8 cellular contexts compared by ENCODE assay signal in the genomic region with DNA sequence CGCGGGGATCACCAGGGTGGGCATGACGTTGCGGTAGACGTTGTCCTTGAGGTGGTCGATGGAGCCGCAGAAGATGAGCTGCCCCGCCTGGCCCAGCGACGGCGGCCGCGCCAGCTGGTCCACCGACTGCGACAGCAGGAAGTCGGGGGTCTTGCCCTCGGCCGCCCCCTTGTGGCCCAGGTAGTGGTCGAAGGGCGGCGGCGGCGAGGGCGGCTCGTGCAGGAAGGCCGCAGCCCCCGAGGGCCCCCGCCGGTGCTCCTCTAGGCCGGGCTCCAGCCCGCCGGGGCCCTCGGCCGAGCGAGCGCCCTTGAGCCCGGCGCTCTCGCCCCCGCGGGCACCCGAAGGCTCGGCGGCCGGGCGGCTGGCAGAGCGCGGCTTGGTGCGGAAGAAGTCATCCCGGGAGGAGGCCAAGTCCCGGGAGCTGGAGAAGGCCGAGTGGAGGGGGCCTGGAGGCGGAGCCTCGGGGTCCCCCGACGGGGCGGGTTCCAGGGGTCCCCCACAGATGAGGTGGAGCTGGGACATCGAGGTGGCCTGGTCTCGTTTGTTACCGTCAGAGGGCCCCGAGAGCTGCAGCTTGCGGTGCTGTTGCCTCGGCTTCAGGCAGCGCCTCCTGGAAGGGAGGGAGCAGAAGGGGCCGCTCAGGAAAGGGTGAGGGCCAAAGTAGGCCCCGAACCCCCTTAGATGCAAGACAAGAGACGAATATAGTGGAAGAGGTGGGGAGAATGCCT. TPM values are rescaled to one million over a fixed set of nuclear protein-coding genes. Genes with fewer than 3 reads are reported as not detected.
DNase-seq lines count a peak whose midpoint lies in the region; ATAC-seq, FAIRE-seq and TF ChIP-seq lines count a peak whose summit lies in the region.

No MANE protein-coding gene starts in this region.

- ATAC-seq in A549 (no peak), HG03280 (IDR thresholded peaks at IDR 0.05; ENCODE audit: unreplicated experiment) (no peak)

- H3K36me3 ChIP-seq in keratinocyte (ENCODE audit: control insufficient read depth in 2 of 2, extremely low read depth in 1 of 2, insufficient read depth in 2 of 2, low read length in 2 of 2) (peaks cover 16 to 26% of the 10 kb centered on the region in 2 experiments), stomach (peaks cover 32 to 36% (median 35%) of the 10 kb centered on the region in 4 donors)

- POLR2A ChIA-PET in A549 (lab: Yijun Ruan, JAX), result interaction anchor here (2.3 kb wide), 1 partner anchor 9 kb away, joined by 7 read pairs; the partner anchor contains the start of gene GRN

- H3K9ac ChIP-seq in keratinocyte (ENCODE audit: control insufficient read depth, extremely low read depth, insufficient read depth, low read length), result no peak overlapping the region

- no peak for DNase-seq in A549 (ENCODE audit: low read depth in 1 of 2, low spot score in 1 of 2)
- DNase-seq in NCI-H526 treated with DMSO at 0.1 percent for 48 hours (lab: John Stamatoyannopoulos, UW), result peak; percentile 36
- DNase-seq in activated naive CD4-positive, alpha-beta T cell (lab: John Stamatoyannopoulos, UW), result peak in 3 of 4 experiments; percentile 31 to 59 (median 42)
- DNase-seq in keratinocyte (ENCODE audit: low read depth, low spot score), result no peak
- DNase-seq in stomach, result no peak
- DNase-seq in NCI-H774 (lab: John Stamatoyannopoulos, UW), result no peak
- no peak for DNase-seq in NCI-H510A (lab: John Stamatoyannopoulos, UW)

- H3K4me1 ChIP-seq in A549, result no peaks in the 10 kb centered on the region
- H3K4me1 ChIP-seq in keratinocyte (ENCODE audit: control insufficient read depth, extremely low read depth, insufficient read depth, low read length), result no peaks in the 10 kb centered on the region
- peaks cover 0 to 10% (median 6%) of the 10 kb centered on the region in 4 donors for H3K4me1 ChIP-seq in stomach

- H3K4me3 ChIP-seq in A549 (no peak overlapping the region), keratinocyte (ENCODE audit: control insufficient read depth in 2 of 3, extremely low read depth in 1 of 3, insufficient read depth in 2 of 3, low read depth in 1 of 3, low read length in 3 of 3) (no peak overlapping the region), stomach (peak overlapping the region in 3 of 4 donors; percentile 7 to 50 (median 14))

- no peak for TF ChIP-seq RAD21 in A549 (conservative IDR thresholded peaks at IDR 0.05 in 1 of 2, IDR thresholded peaks at IDR 0.05 in 1 of 2)

- no peak overlapping the region for H3K4me2 ChIP-seq in A549
- H3K4me2 ChIP-seq in keratinocyte (ENCODE audit: control insufficient read depth, extremely low read depth, insufficient read depth, low read depth, low read length), result no peak overlapping the region

- peaks cover 8% of the 10 kb centered on the region for H3K27me3 ChIP-seq in keratinocyte (ENCODE audit: control insufficient read depth, extremely low read depth, insufficient read depth, low read length)
- peaks cover 0 to 13% (median 0%) of the 10 kb centered on the region in 3 donors for H3K27me3 ChIP-seq in stomach

- dilution Hi-C loops in keratinocyte (cut with MboI; ENCODE audit: extremely low pct_ligation_motif_present, low sequenced_read_pairs), result no loop called here

- TF ChIP-seq CTCF in A549 (IDR thresholded peaks at IDR 0.05) (0 out of 3 replicates have a peak, but pooled peaks have one; percentile 8), keratinocyte (optimal IDR thresholded peaks at IDR 0.05 in 1 of 3, IDR thresholded peaks at IDR 0.05 in 1 of 3, conservative IDR thresholded peaks at IDR 0.05 in 1 of 3; ENCODE audit: extremely low read depth in 1 of 3, insufficient read depth in 2 of 3, low read length in 3 of 3) (peak in 2 of 3 experiments; percentile 33 to 47), stomach (IDR thresholded peaks at IDR 0.05) (peak in 3 of 7 experiments; percentile 12 to 27 (median 13))

- no peaks in the 10 kb centered on the region for H4K20me1 ChIP-seq in keratinocyte (ENCODE audit: control insufficient read depth, extremely low read depth, insufficient read depth, low read length)

- 91% methylated on average over 52 of the region's 67 CpGs for WGBS in A549 (ENCODE audit: missing lambda C conversion rate)
- WGBS in stomach, 5 donors, result 41 to 64% (median 45%) methylated on average over 34 to 67 of the region's 67 CpGs

- H3K9me1 ChIP-seq in keratinocyte (ENCODE audit: control insufficient read depth, extremely low read depth, insufficient read depth, low read length), result no peaks in the 10 kb centered on the region

- FAIRE-seq in A549 (lab: Jason Lieb, UNC) (no peak), keratinocyte (lab: Jason Lieb, UNC) (no peak)

- TF ChIP-seq POLR2A in A549 (IDR thresholded peaks at IDR 0.05; ENCODE audit: low read length), result no peak
- no peak for TF ChIP-seq POLR2A in stomach (IDR thresholded peaks at IDR 0.05)

- TF ChIP-seq EP300 in A549 (IDR thresholded peaks at IDR 0.05) (no peak), stomach (IDR thresholded peaks at IDR 0.05) (no peak)

- CTCF ChIA-PET in A549 (lab: Yijun Ruan, JAX), result interaction anchor here (0.6 to 17.9 kb wide), 12 partner anchors 8 to 316 kb away, joined by 3 to 327 read pairs (median 6); partner anchors contain the start of genes FAM171A2 and GRN

- H3K27ac ChIP-seq in A549, result no peak overlapping the region
- no peak overlapping the region for H3K27ac ChIP-seq in keratinocyte (ENCODE audit: control insufficient read depth, insufficient read depth, low read length)
- H3K27ac ChIP-seq in stomach, result no peak overlapping the region

- intact Hi-C loops in stomach (cut with DNase I; ENCODE audit: low total_unique reads), result no loop called here

- H3K9me3 ChIP-seq in A549, result no peaks in the 10 kb centered on the region
- H3K9me3 ChIP-seq in keratinocyte (ENCODE audit: control insufficient read depth, low read depth, low read length), result no peaks in the 10 kb centered on the region
- H3K9me3 ChIP-seq in stomach, result no peaks in the 10 kb centered on the region

- no peaks in the 10 kb centered on the region for H3K79me2 ChIP-seq in keratinocyte (ENCODE audit: control insufficient read depth, insufficient read depth, low read length)

- no peak overlapping the region for H2AFZ ChIP-seq in keratinocyte (ENCODE audit: control insufficient read depth, low read length)

RNA-seq across cellular contexts. Expression of gene FAM171A2, which starts 8.9 kb away (rescaled TPM):
- polyA plus RNA-seq in A549 (2011; rRNA removed), result 1.8 and 2.7 TPM in 2 replicates
- polyA plus RNA-seq in A549 (2012; cell fraction: cytosol; rRNA removed), result 3.2 and 6.0 TPM in 2 replicates
- 7.2 and 9.5 TPM in 2 replicates for polyA plus RNA-seq in A549 (2012; cell fraction: nucleus; rRNA removed)
- 3.0 to 4.2 TPM (median 3.9 TPM) in 3 replicates for polyA plus RNA-seq in A549 (2017; fragmentation: RNase III; extraction: RNeasy Plus Mini Kit Qiagen cat#74134 plus additional on column Dnase treatment)
- 1.6 and 3.5 TPM in 2 replicates for polyA minus RNA-seq in A549 (2011; rRNA and poly(A)+ RNA removed)
- polyA plus RNA-seq in keratinocyte, result 0.35 to 0.95 TPM (median 0.37 TPM) in 3 replicates
- polyA plus RNA-seq in keratinocyte (2011; ENCODE audit: low read depth), result not detected
- polyA plus RNA-seq in keratinocyte (2011; cell fraction: cytosol; rRNA removed), result 0.28 and 0.84 TPM in 2 replicates
- polyA plus RNA-seq in keratinocyte (2011; cell fraction: nucleus; rRNA removed), result 0.94 and 1.6 TPM in 2 replicates
- 0.72 and 1.0 TPM in 2 replicates for polyA plus RNA-seq in keratinocyte (2012; ENCODE audit: low replicate concordance)
- polyA minus RNA-seq in keratinocyte, result 0.38 to 1.7 TPM (median 0.53 TPM) in 3 replicates
- polyA minus RNA-seq in keratinocyte (2011; cell fraction: cytosol; rRNA and poly(A)+ RNA removed), result 0.58 TPM
- polyA minus RNA-seq in keratinocyte (2011; cell fraction: nucleus; rRNA and poly(A)+ RNA removed), result 2.1 and 2.6 TPM in 2 replicates
- total RNA-seq in stomach, result 1 to 10 TPM in 2 of 5 donors, not detected in 3; 2.0 to 5.4 TPM
- polyA plus RNA-seq in stomach, result under 1 TPM; 0.30 to 0.31 (median 0.31) TPM

RNA-seq across cellular contexts. Expression of gene GRN, which starts 9.6 kb away (rescaled TPM):
- 111 and 147 TPM in 2 replicates for polyA plus RNA-seq in A549 (2011; rRNA removed)
- polyA plus RNA-seq in A549 (2012; cell fraction: cytosol; rRNA removed), result 216 and 242 TPM in 2 replicates
- 645 and 899 TPM in 2 replicates for polyA plus RNA-seq in A549 (2012; cell fraction: nucleus; rRNA removed)
- 146 to 198 TPM (median 197 TPM) in 3 replicates for polyA plus RNA-seq in A549 (2017; fragmentation: RNase III; extraction: RNeasy Plus Mini Kit Qiagen cat#74134 plus additional on column Dnase treatment)
- polyA minus RNA-seq in A549 (2011; rRNA and poly(A)+ RNA removed), result 81.3 and 100 TPM in 2 replicates
- 179 to 316 TPM (median 274 TPM) in 3 replicates for polyA plus RNA-seq in keratinocyte
- polyA plus RNA-seq in keratinocyte (2011; ENCODE audit: low read depth), result 101 TPM
- 328 and 700 TPM in 2 replicates for polyA plus RNA-seq in keratinocyte (2011; cell fraction: cytosol; rRNA removed)
- polyA plus RNA-seq in keratinocyte (2011; cell fraction: nucleus; rRNA removed), result 1,175 and 2,003 TPM in 2 replicates
- 414 and 541 TPM in 2 replicates for polyA plus RNA-seq in keratinocyte (2012; ENCODE audit: low replicate concordance)
- polyA minus RNA-seq in keratinocyte, result 269 to 862 TPM (median 302 TPM) in 3 replicates
- polyA minus RNA-seq in keratinocyte (2011; cell fraction: cytosol; rRNA and poly(A)+ RNA removed), result 973 TPM
- polyA minus RNA-seq in keratinocyte (2011; cell fraction: nucleus; rRNA and poly(A)+ RNA removed), result 1,084 and 1,350 TPM in 2 replicates
- total RNA-seq in stomach, result 100 to 1,000 TPM; 104 to 644 (median 239) TPM
- polyA plus RNA-seq in stomach, result 100 to 1,000 TPM in 1 of 3 donors, 10 to 100 TPM in 2; 31.8 to 189 (median 78.9) TPM

RNA-seq across cellular contexts. Expression of gene SLC25A39, which starts 30.1 kb away (rescaled TPM):
- polyA plus RNA-seq in A549 (2011; rRNA removed) (80.9 and 90.1 TPM in 2 replicates), A549 (2017; fragmentation: RNase III; extraction: RNeasy Plus Mini Kit Qiagen cat#74134 plus additional on column Dnase treatment) (147 to 154 TPM (median 150 TPM) in 3 replicates), keratinocyte (108 to 170 TPM (median 149 TPM) in 3 replicates), stomach (100 to 1,000 TPM; 124 to 161 (median 135) TPM)
- 288 and 335 TPM in 2 replicates for polyA plus RNA-seq in A549 (2012; cell fraction: cytosol; rRNA removed)
- 507 and 616 TPM in 2 replicates for polyA plus RNA-seq in A549 (2012; cell fraction: nucleus; rRNA removed)
- 62.5 and 70.8 TPM in 2 replicates for polyA minus RNA-seq in A549 (2011; rRNA and poly(A)+ RNA removed)
- 47.7 TPM for polyA plus RNA-seq in keratinocyte (2011; ENCODE audit: low read depth)
- 86.8 and 178 TPM in 2 replicates for polyA plus RNA-seq in keratinocyte (2011; cell fraction: cytosol; rRNA removed)
- 160 and 203 TPM in 2 replicates for polyA plus RNA-seq in keratinocyte (2011; cell fraction: nucleus; rRNA removed)
- polyA plus RNA-seq in keratinocyte (2012; ENCODE audit: low replicate concordance), result 183 and 186 TPM in 2 replicates
- polyA minus RNA-seq in keratinocyte, result 72.4 to 219 TPM (median 104 TPM) in 3 replicates
- polyA minus RNA-seq in keratinocyte (2011; cell fraction: cytosol; rRNA and poly(A)+ RNA removed), result 169 TPM
- polyA minus RNA-seq in keratinocyte (2011; cell fraction: nucleus; rRNA and poly(A)+ RNA removed), result 47.5 and 57.8 TPM in 2 replicates
- total RNA-seq in stomach, result 100 to 1,000 TPM in 3 of 5 donors, 10 to 100 TPM in 2; 42.0 to 351 (median 133) TPM

RNA-seq across cellular contexts. Expression of gene ITGA2B, which starts 34.7 kb away (rescaled TPM):
- 1.3 TPM in 2 replicates for polyA plus RNA-seq in A549 (2011; rRNA removed)
- 2.0 and 2.9 TPM in 2 replicates for polyA plus RNA-seq in A549 (2012; cell fraction: cytosol; rRNA removed)
- polyA plus RNA-seq in A549 (2012; cell fraction: nucleus; rRNA removed), result 15.6 and 18.3 TPM in 2 replicates
- polyA plus RNA-seq in A549 (2017; fragmentation: RNase III; extraction: RNeasy Plus Mini Kit Qiagen cat#74134 plus additional on column Dnase treatment), result 2.2 to 4.4 TPM (median 4.1 TPM) in 3 replicates
- 1.7 and 2.2 TPM in 2 replicates for polyA minus RNA-seq in A549 (2011; rRNA and poly(A)+ RNA removed)
- 0.06 TPM in 1 of 3 replicates, not detected in the others for polyA plus RNA-seq in keratinocyte
- polyA plus RNA-seq in keratinocyte (2011; ENCODE audit: low read depth), result not detected
- polyA plus RNA-seq in keratinocyte (2011; cell fraction: cytosol; rRNA removed), result not detected in 2 replicates
- polyA plus RNA-seq in keratinocyte (2011; cell fraction: nucleus; rRNA removed), result 0.09 and 0.11 TPM in 2 replicates
- polyA plus RNA-seq in keratinocyte (2012; ENCODE audit: low replicate concordance), result 0.07 TPM in 1 of 2 replicates, not detected in the other
- not detected in 3 replicates for polyA minus RNA-seq in keratinocyte
- not detected for polyA minus RNA-seq in keratinocyte (2011; cell fraction: cytosol; rRNA and poly(A)+ RNA removed)
- polyA minus RNA-seq in keratinocyte (2011; cell fraction: nucleus; rRNA and poly(A)+ RNA removed), result 0.54 TPM in 1 of 2 replicates, not detected in the other
- total RNA-seq in stomach, result 1 to 10 TPM in 1 of 5 donors, under 1 TPM in 1, not detected in 3; under 0.01 to 2.4 TPM
- under 1 TPM; 0.12 to 0.53 (median 0.46) TPM for polyA plus RNA-seq in stomach

RNA-seq across cellular contexts. Expression of gene RUNDC3A, which starts 46.3 kb away (rescaled TPM):
- 0.45 and 0.57 TPM in 2 replicates for polyA plus RNA-seq in A549 (2011; rRNA removed)
- 0.52 and 0.62 TPM in 2 replicates for polyA plus RNA-seq in A549 (2012; cell fraction: cytosol; rRNA removed)
- 1.4 and 1.8 TPM in 2 replicates for polyA plus RNA-seq in A549 (2012; cell fraction: nucleus; rRNA removed)
- polyA plus RNA-seq in A549 (2017; fragmentation: RNase III; extraction: RNeasy Plus Mini Kit Qiagen cat#74134 plus additional on column Dnase treatment), result 0.21 to 0.48 TPM (median 0.22 TPM) in 3 replicates
- polyA minus RNA-seq in A549 (2011; rRNA and poly(A)+ RNA removed), result 0.33 and 0.54 TPM in 2 replicates
- polyA plus RNA-seq in keratinocyte, result 1.1 to 3.7 TPM (median 1.6 TPM) in 3 replicates
- polyA plus RNA-seq in keratinocyte (2011; ENCODE audit: low read depth), result 6.9 TPM
- polyA plus RNA-seq in keratinocyte (2011; cell fraction: cytosol; rRNA removed), result 2.1 and 4.2 TPM in 2 replicates
- polyA plus RNA-seq in keratinocyte (2011; cell fraction: nucleus; rRNA removed), result 7.4 and 9.3 TPM in 2 replicates
- polyA plus RNA-seq in keratinocyte (2012; ENCODE audit: low replicate concordance), result 1.1 and 13.2 TPM in 2 replicates
- polyA minus RNA-seq in keratinocyte, result 1.6 to 3.3 TPM (median 2.2 TPM) in 3 replicates
- 3.3 TPM for polyA minus RNA-seq in keratinocyte (2011; cell fraction: cytosol; rRNA and poly(A)+ RNA removed)
- polyA minus RNA-seq in keratinocyte (2011; cell fraction: nucleus; rRNA and poly(A)+ RNA removed), result 2.4 and 2.7 TPM in 2 replicates
- total RNA-seq in stomach, result 10 to 100 TPM in 1 of 5 donors, 1 to 10 TPM in 2, under 1 TPM in 1, not detected in 1; 0.43 to 40.8 (median 3.5) TPM
- polyA plus RNA-seq in stomach, result 1 to 10 TPM; 4.5 to 6.0 (median 4.5) TPM

Comparison
In these comparisons a context has a peak if more than half of its experiments do, and no peak if none do; other contexts are left out.
1. DNase-seq: peak in NCI-H526 treated with DMSO at 0.1 percent for 48 hours (single experiment) and activated naive CD4-positive, alpha-beta T cell (3 of 4); none in A549 (0 of 2), keratinocyte (single experiment), stomach (single experiment), NCI-H774 (single experiment) and NCI-H510A (single experiment).
2. H3K4me3 ChIP-seq: peak in stomach (3 of 4); none in A549 (single experiment) and keratinocyte (0 of 3).